16 cellular contexts compared by ENCODE assay signal in genomic region chr12:132376464-132376830, GRCh38. TPM values are rescaled to one million over a fixed set of nuclear protein-coding genes. Genes with fewer than 3 reads are reported as not detected.
A peak's percentile ranks its signal among the peaks of the same experiment; 100 is the strongest.
DNase-seq lines count a peak whose midpoint lies in the region; ATAC-seq, FAIRE-seq and TF ChIP-seq lines count a peak whose summit lies in the region.
"Had no signal": no experiment of that assay in that cellular context is flagged by ENCODE, and none has a peak within 500 bp of the region (broad histone marks: within the 10 kb centered on the region; RNA-seq: fewer than 3 reads in every experiment).

No MANE protein-coding gene starts in this region.

- CTCF ChIA-PET in IMR-90 (lab: Yijun Ruan, JAX) (no interaction called here), H1 (lab: Charles Lee; ENCODE audit: partially characterized antibody) (interaction anchor here (0.9 to 4.4 kb wide), 5 partner anchors 11 to 91 kb away, joined by 3 to 25 read pairs (median 3); no protein-coding TSS in a partner anchor)

- H2BK20ac ChIP-seq in IMR-90 (ENCODE audit: low read depth, low read length) (no peak overlapping the region), H1 (ENCODE audit: low read length) (no peak overlapping the region)

- TF ChIP-seq EP300 in H1 (IDR thresholded peaks at IDR 0.05; ENCODE audit: borderline replicate concordance in 1 of 2, low read depth in 2 of 2, low read length in 2 of 2) = no peak

- no peak overlapping the region for H4K8ac ChIP-seq in IMR-90 (ENCODE audit: low read depth in 2 of 2, low read length in 2 of 2)
- H4K8ac ChIP-seq in H1 (ENCODE audit: extremely low read depth, insufficient read depth, low read length) = no peak overlapping the region
- H4K8ac ChIP-seq in neuronal stem cell (ENCODE audit: low read depth, low read length) = no peak overlapping the region

- no CpG with 5 or more reads among the region's 10 CpGs for WGBS in IMR-90 (ENCODE audit: extremely low coverage in 2 of 2, insufficient read length in 1 of 2), 2 experiments
- 74% methylated on average over 9 of the region's 10 CpGs; no CpG with 5 or more reads in 1 of the 2 experiments for WGBS in H1 (ENCODE audit: extremely low coverage in 1 of 2, insufficient coverage in 1 of 2, insufficient read length in 1 of 2, insufficient replicate concordance in 2 of 2, low coverage in 1 of 2, low lambda C conversion rate in 2 of 2, missing lambda C conversion rate in 1 of 2), 2 experiments
- no CpG with 5 or more reads among the region's 10 CpGs for WGBS in neuronal stem cell (ENCODE audit: extremely low coverage in 2 of 2, insufficient read length in 2 of 2, insufficient replicate concordance in 1 of 2), 2 donors

- H3K23me2 ChIP-seq in H1 (ENCODE audit: low read depth, low read length) = no peaks in the 10 kb centered on the region

- H3K27me3 ChIP-seq in BLaER1 (peaks cover 42% of the 10 kb centered on the region), IMR-90 (ENCODE audit: control insufficient read depth, insufficient read depth, low read length) (peaks cover 16% of the 10 kb centered on the region; the same call in 1 of the 2 replicates), H1 (replicated peaks in 1 of 4; ENCODE audit: control insufficient read depth in 3 of 4, extremely low read depth in 1 of 4, insufficient read depth in 3 of 4, low read length in 3 of 4) (peaks cover 9 to 65% (median 54%) of the 10 kb centered on the region in 4 experiments), neuronal stem cell (ENCODE audit: control insufficient read depth in 3 of 3, insufficient read depth in 3 of 3, low read depth in 1 of 3, low read length in 3 of 3) (peaks cover 18 to 62% (median 55%) of the 10 kb centered on the region in 3 experiments)

- H4K91ac ChIP-seq in IMR-90 (ENCODE audit: insufficient read depth, low read depth, low read length) = no peak overlapping the region
- no peak overlapping the region for H4K91ac ChIP-seq in H1 (replicated peaks; ENCODE audit: insufficient read length, low read length)
- H4K91ac ChIP-seq in neuronal stem cell (ENCODE audit: low read depth, low read length, poor library complexity) = no peak overlapping the region

- H3K4me1 ChIP-seq in BLaER1 (peaks cover 48% of the 10 kb centered on the region), IMR-90 (ENCODE audit: control insufficient read depth, insufficient read depth, low read length) (no peaks in the 10 kb centered on the region), H1 (replicated peaks in 1 of 4; ENCODE audit: control insufficient read depth in 3 of 4, insufficient read depth in 4 of 4, low read length in 3 of 4) (peaks cover 0 to 23% (median 7%) of the 10 kb centered on the region in 4 experiments; a peak in 6 of 7 replicates), neuronal stem cell (ENCODE audit: control insufficient read depth in 2 of 2, insufficient read depth in 1 of 2, low read depth in 1 of 2, low read length in 2 of 2) (peaks cover 6 to 15% of the 10 kb centered on the region in 2 donors)
- H3K4me1 ChIP-seq: Caco-2 had no signal

- in situ Hi-C loops in IMR-90 (cut with MboI; ENCODE audit: low sequenced_read_pairs) = no loop called here

- H3K9ac ChIP-seq in BLaER1 = peak overlapping the region; percentile 21; the same call in 1 of the 2 replicates
- H3K9ac ChIP-seq in IMR-90 (ENCODE audit: low read depth, low read length) = no peak overlapping the region
- no peak overlapping the region for H3K9ac ChIP-seq in H1 (replicated peaks in 1 of 4; ENCODE audit: extremely low read depth in 1 of 4, low read depth in 3 of 4, low read length in 3 of 4)
- H3K9ac ChIP-seq in neuronal stem cell (ENCODE audit: low read depth, low read length, poor library complexity) = peak overlapping the region; percentile 36
- H3K9ac ChIP-seq: GM23248 had no signal

- H2BK120ac ChIP-seq in IMR-90 (ENCODE audit: low read depth, low read length) (no peak overlapping the region), H1 (replicated peaks; ENCODE audit: low read depth, low read length) (no peak overlapping the region), neuronal stem cell (ENCODE audit: low read depth, low read length) (no peak overlapping the region)

- no TSS peak for BruUV-seq in IMR-90 (replicated peaks; lab: Mats Ljungman, UMichigan)

- DNase-seq in IMR-90 (no peak), H1 (ENCODE audit: low read depth in 1 of 2, low spot score in 2 of 2) (no peak), neuronal stem cell (ENCODE audit: low spot score) (no peak), OCI-M1 (lab: John Stamatoyannopoulos, UW) (no peak), NOMO-1 treated with DMSO at 0.1 percent for 48 hours (lab: John Stamatoyannopoulos, UW; ENCODE audit: unreplicated experiment) (no peak), DMS79 (lab: John Stamatoyannopoulos, UW) (no peak)
- DNase-seq in effector CD8-positive, alpha-beta T cell (lab: John Stamatoyannopoulos, UW) = no peak
- DNase-seq: Caco-2, GM23248, H7 had no signal

- no peak overlapping the region for H2BK5ac ChIP-seq in IMR-90 (ENCODE audit: low read depth, low read length, poor library complexity, severe bottlenecking)
- H2BK5ac ChIP-seq in H1 (ENCODE audit: low read depth, low read length) = no peak overlapping the region
- no peak overlapping the region for H2BK5ac ChIP-seq in neuronal stem cell (ENCODE audit: low read length)

- no peak overlapping the region for H3K56ac ChIP-seq in IMR-90 (ENCODE audit: extremely low read depth, insufficient read depth, low read length)
- H3K56ac ChIP-seq in H1 (replicated peaks; ENCODE audit: insufficient read length, low read depth, low read length) = no peak overlapping the region

- H3K14ac ChIP-seq in IMR-90 (replicated peaks; ENCODE audit: low read depth, low read length) (no peak overlapping the region), H1 (ENCODE audit: insufficient read length) (no peak overlapping the region), neuronal stem cell (ENCODE audit: low read length) (peak overlapping the region; percentile 72)

- H3K23ac ChIP-seq in IMR-90 (ENCODE audit: low read depth, low read length) = no peak overlapping the region
- no peak overlapping the region for H3K23ac ChIP-seq in H1 (ENCODE audit: insufficient read length)
- H3K23ac ChIP-seq in neuronal stem cell (ENCODE audit: low read depth, low read length, poor library complexity) = peak overlapping the region; percentile 92

- no peaks in the 10 kb centered on the region for H4K20me1 ChIP-seq in BLaER1
- H4K20me1 ChIP-seq in IMR-90 (ENCODE audit: insufficient read depth, low read length) = no peaks in the 10 kb centered on the region
- no peaks in the 10 kb centered on the region for H4K20me1 ChIP-seq in H1 (replicated peaks in 1 of 2; ENCODE audit: control insufficient read depth in 1 of 2, insufficient read depth in 2 of 2, low read length in 2 of 2)

- no peak overlapping the region for H3K4me3 ChIP-seq in BLaER1
- H3K4me3 ChIP-seq in IMR-90 (ENCODE audit: insufficient read depth, low read depth, low read length) = no peak overlapping the region
- no peak overlapping the region for H3K4me3 ChIP-seq in H1 (ENCODE audit: extremely low read depth in 1 of 4, insufficient read depth in 2 of 4, low read depth in 3 of 4, low read length in 4 of 4)
- H3K4me3 ChIP-seq in neuronal stem cell (ENCODE audit: low read length in 2 of 2) = no peak overlapping the region
- H3K4me3 ChIP-seq: GM12878, GM23248, K562 had no signal

- no peak overlapping the region for H2BK15ac ChIP-seq in IMR-90 (ENCODE audit: low read depth, low read length)
- no peak overlapping the region for H2BK15ac ChIP-seq in H1 (ENCODE audit: low read length)
- no peak overlapping the region for H2BK15ac ChIP-seq in neuronal stem cell (ENCODE audit: low read length)

- no peak overlapping the region for H2AFZ ChIP-seq in IMR-90 (replicated peaks; ENCODE audit: low read length, poor library complexity)
- H2AFZ ChIP-seq in H1 (ENCODE audit: low read length) = no peak overlapping the region
- no peak overlapping the region for H2AFZ ChIP-seq in neuronal stem cell (ENCODE audit: low read length)
- H2AFZ ChIP-seq: GM23248 had no signal

- TF ChIP-seq RAD21 in IMR-90 (IDR thresholded peaks at IDR 0.05; ENCODE audit: low read length) = no peak
- TF ChIP-seq RAD21 in H1 (IDR thresholded peaks at IDR 0.05 in 1 of 2, conservative IDR thresholded peaks at IDR 0.05 in 1 of 2; ENCODE audit: low read depth in 2 of 2, low read length in 2 of 2) = no peak

- H4K5ac ChIP-seq in IMR-90 (ENCODE audit: low read depth, low read length) = no peak overlapping the region
- no peak overlapping the region for H4K5ac ChIP-seq in H1 (ENCODE audit: insufficient read length, low read depth, low read length)

- peak overlapping the region; percentile 79 for H3K4me2 ChIP-seq in BLaER1
- no peak overlapping the region for H3K4me2 ChIP-seq in IMR-90 (ENCODE audit: low read depth, low read length)
- H3K4me2 ChIP-seq in H1 (ENCODE audit: insufficient read depth in 1 of 2, low read depth in 2 of 2, low read length in 2 of 2) = no peak overlapping the region
- no peak overlapping the region for H3K4me2 ChIP-seq in neuronal stem cell (ENCODE audit: insufficient read depth, low read length, poor library complexity, severe bottlenecking)

- H2AK5ac ChIP-seq in IMR-90 (ENCODE audit: low read depth, low read length) = no peak overlapping the region
- no peak overlapping the region for H2AK5ac ChIP-seq in H1 (ENCODE audit: low read depth, low read length)
- H2AK5ac ChIP-seq in neuronal stem cell (ENCODE audit: low read depth, low read length) = no peak overlapping the region

- H2AK9ac ChIP-seq in IMR-90 (replicated peaks; ENCODE audit: low read depth, low read length, poor library complexity) = peak overlapping the region; percentile 61

- dilution Hi-C loops in IMR-90 (cut with HindIII; ENCODE audit: low sequenced_read_pairs, unreplicated experiment) = no loop called here

- no peaks in the 10 kb centered on the region for H3K79me2 ChIP-seq in H1 (ENCODE audit: control insufficient read depth in 1 of 2, insufficient read depth in 2 of 2, low read length in 2 of 2)

- H3K18ac ChIP-seq in IMR-90 (ENCODE audit: low read depth, low read length) (no peak overlapping the region), H1 (ENCODE audit: extremely low read depth, low read length) (no peak overlapping the region; the same call in 1 of the 2 replicates), neuronal stem cell (ENCODE audit: low read length) (no peak overlapping the region)

- POLR2A ChIA-PET in IMR-90 (lab: Charles Lee; ENCODE audit: unreplicated experiment) = no interaction called here
- POLR2A ChIA-PET in H1 (lab: Charles Lee; ENCODE audit: partially characterized antibody) = interaction anchor here (1.4 kb wide), 1 partner anchor 10 kb away, joined by 9 read pairs; no protein-coding TSS in a partner anchor

- H3K9me3 ChIP-seq in BLaER1 (peaks cover 9% of the 10 kb centered on the region), IMR-90 (ENCODE audit: control insufficient read depth, insufficient read depth, low read length) (no peaks in the 10 kb centered on the region; the same call in 1 of the 2 replicates), H1 (ENCODE audit: insufficient read depth in 2 of 2, low read depth in 1 of 2, low read length in 1 of 2) (peaks cover 0 to 9% of the 10 kb centered on the region in 2 experiments; a peak in 1 of 4 replicates), neuronal stem cell (replicated peaks in 1 of 2; ENCODE audit: control insufficient read depth in 2 of 2, insufficient read depth in 1 of 2, low read depth in 1 of 2, low read length in 2 of 2) (peaks cover 0 to under 1% of the 10 kb centered on the region in 2 donors)

- H3K79me1 ChIP-seq in IMR-90 (ENCODE audit: low read depth in 1 of 2, low read length in 2 of 2) (no peaks in the 10 kb centered on the region), H1 (ENCODE audit: low read depth, low read length) (no peaks in the 10 kb centered on the region), neuronal stem cell (ENCODE audit: low read depth, low read length) (no peaks in the 10 kb centered on the region)

- no peak for ATAC-seq in IMR-90 (ENCODE audit: low read depth)
- ATAC-seq: GM12878, K562 had no signal

- intact Hi-C loops in IMR-90 (cut with micrococcal nuclease) = no loop called here

- H3K9me1 ChIP-seq in IMR-90 (ENCODE audit: insufficient read depth, low read length) = no peaks in the 10 kb centered on the region

- no peak for FAIRE-seq in H1 (lab: Jason Lieb, UNC)
- FAIRE-seq: A204.1, GM12878, HTR-8/SVneo, K562 had no signal

- TF ChIP-seq CTCF in IMR-90 (conservative IDR thresholded peaks at IDR 0.05; ENCODE audit: low read depth, low read length) (no peak), H1 (IDR thresholded peaks at IDR 0.05; ENCODE audit: control extremely low read depth in 1 of 3, insufficient read depth in 1 of 3, low read depth in 1 of 3, low read length in 3 of 3) (no peak)

- H3K27ac ChIP-seq in BLaER1 (no peak overlapping the region), IMR-90 (ENCODE audit: insufficient read depth, low read length) (no peak overlapping the region), H1 (ENCODE audit: low read depth, low read length) (no peak overlapping the region), neuronal stem cell (replicated peaks; ENCODE audit: low read length) (no peak overlapping the region)
- H3K27ac ChIP-seq: GM23248 had no signal

- no peak overlapping the region for H3K4ac ChIP-seq in IMR-90 (ENCODE audit: low read depth, low read length)
- no peak overlapping the region for H3K4ac ChIP-seq in H1 (replicated peaks; ENCODE audit: insufficient read length, low read depth, low read length)
- H3K4ac ChIP-seq in neuronal stem cell (ENCODE audit: low read length) = no peak overlapping the region

- H2BK12ac ChIP-seq in H1 (ENCODE audit: low read depth, low read length) = peak overlapping the region; percentile 14; the same call in 1 of the 2 replicates
- H2BK12ac ChIP-seq in neuronal stem cell (ENCODE audit: low read length) = no peak overlapping the region

- TF ChIP-seq POLR2A in IMR-90 (IDR thresholded peaks at IDR 0.05; ENCODE audit: low read depth, low read length) (no peak), H1 (IDR thresholded peaks at IDR 0.05; ENCODE audit: control extremely low read depth in 1 of 2, low read depth in 2 of 2, low read length in 2 of 2) (no peak)

- H3K36me3 ChIP-seq in BLaER1 (no peaks in the 10 kb centered on the region), IMR-90 (ENCODE audit: control insufficient read depth, insufficient read depth, low read length) (no peaks in the 10 kb centered on the region), H1 (ENCODE audit: control insufficient read depth in 2 of 4, insufficient read depth in 4 of 4, low read length in 3 of 4) (no peaks in the 10 kb centered on the region), neuronal stem cell (replicated peaks in 1 of 2; ENCODE audit: control insufficient read depth in 2 of 2, insufficient read depth in 2 of 2, low read length in 2 of 2) (no peaks in the 10 kb centered on the region)

RNA-seq across cellular contexts. Expression of gene GALNT9, which starts 47.1 kb away (rescaled TPM):
- total RNA-seq in IMR-90 (2012; rRNA removed) = under 0.01 TPM in 1 of 2 replicates, not detected in the other
- polyA plus RNA-seq in IMR-90 (2012; rRNA removed) (0.12 and 0.14 TPM in 2 replicates), H1 (2011; rRNA removed) (3.6 and 5.3 TPM in 2 replicates)
- polyA plus RNA-seq in IMR-90 (2012; cell fraction: cytosol; rRNA removed) = 0.19 TPM in 1 of 2 replicates, not detected in the other
- polyA plus RNA-seq in IMR-90 (2012; cell fraction: nucleus; rRNA removed; ENCODE audit: low replicate concordance) = 0.33 and 0.50 TPM in 2 replicates
- total RNA-seq in H1 (2021; fragmentation: NEBNext Ultra II Directional; extraction: Animal tissue kit (Norgen Biotek cat#: 25700)) = 2.0 and 3.3 TPM in 2 replicates
- 6.1 TPM for polyA plus RNA-seq in H1 (2011; cell fraction: cytosol; rRNA removed)
- polyA plus RNA-seq in H1 (2011; cell fraction: nucleus; rRNA removed) = 9.4 TPM
- 2.3 to 3.6 TPM (median 3.1 TPM) in 4 replicates for polyA plus RNA-seq in H1 (2012, experiment 1 of 2)
- polyA plus RNA-seq in H1 (2012, experiment 2 of 2) = 2.3 TPM
- polyA plus RNA-seq in H1 (2013, experiment 1 of 2) = 0.73 TPM
- polyA plus RNA-seq in H1 (2013, experiment 2 of 2) = 0.92 TPM
- polyA minus RNA-seq in H1 (2011; rRNA and poly(A)+ RNA removed) = 2.3 and 4.0 TPM in 2 replicates
- 4.0 TPM for polyA minus RNA-seq in H1 (2011; cell fraction: cytosol; rRNA and poly(A)+ RNA removed)
- polyA minus RNA-seq in H1 (2011; cell fraction: nucleus; rRNA and poly(A)+ RNA removed) = 4.2 TPM
- polyA plus RNA-seq in neuronal stem cell (2013, experiment 1 of 2) = 0.13 TPM
- 0.14 TPM for polyA plus RNA-seq in neuronal stem cell (2013, experiment 2 of 2)
- total RNA-seq: GM12878, K562 had no signal
- polyA plus RNA-seq: CD8-positive, alpha-beta memory T cell; K562 had no signal

Comparison
In these comparisons a context has a peak if more than half of its experiments do, and no peak if none do; other contexts are left out.
1. H3K9ac ChIP-seq: peak in BLaER1 (single experiment) and neuronal stem cell (single experiment); none in IMR-90 (single experiment) and H1 (0 of 4).